ENCODE assay signal across 12 cellular contexts in genomic region chr1:92563457-92564216, GRCh38.
DNase-seq lines count a peak whose midpoint lies in the region; ATAC-seq and TF ChIP-seq lines count a peak whose summit lies in the region.
"Had no signal": no experiment of that assay in that cellular context is flagged by ENCODE, and none has a peak within 500 bp of the region (broad histone marks: within the 10 kb centered on the region; RNA-seq: fewer than 3 reads in every experiment).

No MANE protein-coding gene starts in this region.

- H3K9me3 ChIP-seq in mammary epithelial cell (replicated peaks; ENCODE audit: insufficient read depth, low read length): no peaks in the 10 kb centered on the region
- H3K9me3 ChIP-seq: tibial artery had no signal

- H2AFZ ChIP-seq in mammary epithelial cell (ENCODE audit: low read depth, low read length): no peak overlapping the region

- DNase-seq in activated T-cell treated with anti-CD3 and anti-CD28 coated beads, Interleukin-2, amount 50 U/mL, for 24 hours: no peak
- no peak for DNase-seq in activated T-cell treated with anti-CD3 and anti-CD28 coated beads, Interleukin-2, amount 50 U/mL, for 1 hour
- DNase-seq in stimulated activated effector memory CD8-positive, alpha-beta T cell treated with anti-CD3 and anti-CD28 coated beads, Interleukin-12 subunit alpha, Interleukin-12 subunit beta, amount 100 ng/mL, for 72 hours (ENCODE audit: low spot score in 2 of 2): no peak
- DNase-seq in mammary epithelial cell (no peak), Right ventricle myocardium superior (no peak)
- no peak for DNase-seq in activated CD8-positive, alpha-beta memory T cell treated with anti-CD3 and anti-CD28 coated beads, Interleukin-2, amount 50 U/mL, for 48 hours
- DNase-seq: activated CD4-positive, alpha-beta T cell treated with anti-CD3 and anti-CD28 coated beads for 4 hours; tibial artery had no signal

- H3K36me3 ChIP-seq in mammary epithelial cell (ENCODE audit: insufficient read depth, low read length): no peaks in the 10 kb centered on the region

- H3K4me1 ChIP-seq in mammary epithelial cell (ENCODE audit: insufficient read depth, low read length): no peaks in the 10 kb centered on the region
- H3K4me1 ChIP-seq: tibial artery had no signal

- no peak overlapping the region for H3K27ac ChIP-seq in mammary epithelial cell (ENCODE audit: insufficient read depth, low read depth, low read length)
- H3K27ac ChIP-seq: tibial artery had no signal

- no peak overlapping the region for H3K4me3 Mint-ChIP-seq in activated T-cell treated with anti-CD3 and anti-CD28 coated beads, Interleukin-2, amount 50 U/mL, for 24 hours
- no peak overlapping the region for H3K4me3 Mint-ChIP-seq in stimulated activated effector memory CD8-positive, alpha-beta T cell treated with anti-CD3 and anti-CD28 coated beads, Interleukin-12 subunit alpha, Interleukin-12 subunit beta, amount 100 ng/mL, for 72 hours

- H3K9ac ChIP-seq in mammary epithelial cell (ENCODE audit: insufficient read depth, low read length): no peak overlapping the region

- H3K27me3 Mint-ChIP-seq in activated T-cell treated with anti-CD3 and anti-CD28 coated beads, Interleukin-2, amount 50 U/mL, for 24 hours: no peaks in the 10 kb centered on the region

- no peak overlapping the region for H3K4me3 ChIP-seq in mammary epithelial cell (replicated peaks in 1 of 3; ENCODE audit: insufficient read depth in 1 of 3, low read depth in 2 of 3, low read length in 3 of 3)
- H3K4me3 ChIP-seq: K562, lung, tibial artery had no signal

- intact Hi-C loops in mammary epithelial cell (cut with micrococcal nuclease): no loop called here
- intact Hi-C loops in Right ventricle myocardium superior (cut with DNase I): no loop called here

- ATAC-seq in GM21825 (IDR thresholded peaks at IDR 0.05; ENCODE audit: unreplicated experiment) (peak; percentile 99), HG03520 (IDR thresholded peaks at IDR 0.05; ENCODE audit: unreplicated experiment) (peak; percentile 96), Right ventricle myocardium superior (ENCODE audit: poor library complexity) (no peak)
- ATAC-seq in stimulated activated effector memory CD8-positive, alpha-beta T cell treated with anti-CD3 and anti-CD28 coated beads, Interleukin-12 subunit alpha, Interleukin-12 subunit beta, amount 100 ng/mL, for 72 hours: peak; percentile 53
- ATAC-seq: K562 had no signal

- no peak overlapping the region for H3K4me2 ChIP-seq in mammary epithelial cell (ENCODE audit: insufficient read depth, low read depth, low read length)

- WGBS in mammary epithelial cell (ENCODE audit: low coverage, missing lambda C conversion rate): 88% methylated on average over 6 of the region's 6 CpGs

- no peaks in the 10 kb centered on the region for H4K20me1 ChIP-seq in mammary epithelial cell (ENCODE audit: insufficient read depth, low read length)

- H3K36me3 Mint-ChIP-seq in activated T-cell treated with anti-CD3 and anti-CD28 coated beads, Interleukin-2, amount 50 U/mL, for 24 hours (ENCODE audit: low read depth): peaks cover 89% of the 10 kb centered on the region
- H3K36me3 Mint-ChIP-seq in stimulated activated effector memory CD8-positive, alpha-beta T cell treated with anti-CD3 and anti-CD28 coated beads, Interleukin-12 subunit alpha, Interleukin-12 subunit beta, amount 100 ng/mL, for 72 hours: peaks cover 100% of the 10 kb centered on the region

- H3K27ac Mint-ChIP-seq in activated T-cell treated with anti-CD3 and anti-CD28 coated beads, Interleukin-2, amount 50 U/mL, for 24 hours: peak overlapping the region; percentile 22
- H3K27ac Mint-ChIP-seq in stimulated activated effector memory CD8-positive, alpha-beta T cell treated with anti-CD3 and anti-CD28 coated beads, Interleukin-12 subunit alpha, Interleukin-12 subunit beta, amount 100 ng/mL, for 72 hours: no peak overlapping the region

- CTCF ChIA-PET in mammary epithelial cell (lab: Charles Lee; ENCODE audit: low non-redundant PET): no interaction called here

- no peaks in the 10 kb centered on the region for H3K9me3 Mint-ChIP-seq in activated T-cell treated with anti-CD3 and anti-CD28 coated beads, Interleukin-2, amount 50 U/mL, for 24 hours
- H3K9me3 Mint-ChIP-seq in stimulated activated effector memory CD8-positive, alpha-beta T cell treated with anti-CD3 and anti-CD28 coated beads, Interleukin-12 subunit alpha, Interleukin-12 subunit beta, amount 100 ng/mL, for 72 hours: no peaks in the 10 kb centered on the region

- peaks cover 47% of the 10 kb centered on the region for H3K4me1 Mint-ChIP-seq in activated T-cell treated with anti-CD3 and anti-CD28 coated beads, Interleukin-2, amount 50 U/mL, for 24 hours (ENCODE audit: low read depth)
- H3K4me1 Mint-ChIP-seq in stimulated activated effector memory CD8-positive, alpha-beta T cell treated with anti-CD3 and anti-CD28 coated beads, Interleukin-12 subunit alpha, Interleukin-12 subunit beta, amount 100 ng/mL, for 72 hours: peaks cover under 1% of the 10 kb centered on the region

- H3K27me3 ChIP-seq in mammary epithelial cell (ENCODE audit: insufficient read depth, low read length): no peaks in the 10 kb centered on the region
- H3K27me3 ChIP-seq: tibial artery had no signal

- H3K79me2 ChIP-seq in mammary epithelial cell (ENCODE audit: insufficient read depth, low read length): no peaks in the 10 kb centered on the region

- dilution Hi-C loops in mammary epithelial cell (cut with HindIII; ENCODE audit: low sequenced_read_pairs): no loop called here

- in situ Hi-C loops in mammary epithelial cell (cut with MboI; ENCODE audit: low sequenced_read_pairs in 2 of 2): no loop called here

- TF ChIP-seq CTCF in mammary epithelial cell (conservative IDR thresholded peaks at IDR 0.05 in 1 of 2, IDR thresholded peaks at IDR 0.05 in 1 of 2; ENCODE audit: extremely low read depth in 1 of 2, insufficient read depth in 1 of 2, low read depth in 1 of 2, low read length in 2 of 2): no peak

- no TSS peak for BruUV-seq in mammary epithelial cell (replicated peaks; lab: Mats Ljungman, UMichigan)
